In the genomic region with DNA sequence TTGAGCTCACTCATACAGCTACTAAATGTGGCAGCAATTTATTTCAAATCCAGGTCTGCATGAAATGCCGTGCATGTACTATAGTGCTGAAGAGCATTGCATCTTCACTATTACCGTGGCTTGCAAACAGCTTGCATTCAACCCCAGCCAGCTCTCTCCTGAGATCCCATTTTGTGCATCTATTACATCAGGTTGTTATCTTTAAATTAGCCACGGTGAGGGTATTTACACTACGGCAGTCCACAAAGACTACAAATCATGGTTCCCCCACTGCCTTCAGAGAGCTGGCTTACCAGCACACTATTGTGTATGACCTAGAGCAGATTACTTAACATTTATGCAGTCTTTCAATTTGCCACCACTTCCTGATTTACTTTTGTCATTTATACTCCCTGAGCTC, we compare ENCODE assay signal across 19 cellular contexts.
"Had no signal": no experiment of that assay in that cellular context is flagged by ENCODE, and none has a peak within 500 bp of the region (broad histone marks: within the 10 kb centered on the region; RNA-seq: fewer than 3 reads in every experiment).

No MANE protein-coding gene starts in this region.

- DNase-seq: activated CD4-positive, alpha-beta memory T cell treated with anti-CD3 and anti-CD28 coated beads for 36 hours; activated CD4-positive, alpha-beta T cell treated with anti-CD3 and anti-CD28 coated beads for 48 hours; activated CD4-positive, CD25-positive, alpha-beta regulatory T cell; activated effector memory CD4-positive, alpha-beta T cell treated with Interleukin-2 at 50 U/mL for 16 hours; activated naive CD4-positive, alpha-beta T cell treated with anti-CD3 and anti-CD28 coated beads for 36 hours; activated naive CD8-positive, alpha-beta T cell treated with anti-CD3 and anti-CD28 coated beads, Interleukin-2, amount 10 ng/mL, durations not matched to agents 7 days and 5 days; activated T-cell treated with anti-CD3 and anti-CD28 coated beads, Interleukin-2, amount 50 U/mL, for 48 hours; amniotic stem cell; caudate nucleus; effector memory CD4-positive, alpha-beta T cell; foreskin keratinocyte; kidney glomerular epithelial cell; left ventricle myocardium inferior; naive thymus-derived CD4-positive, alpha-beta T cell; retina; sigmoid colon; stimulated activated CD4-positive, alpha-beta T cell treated with anti-CD3 and anti-CD28 coated beads, Interleukin-15, amount 100 ng/mL, for 24 hours; stomach; T1000 had no signal
